1 cellular context compared by ENCODE assay signal in the genomic region with DNA sequence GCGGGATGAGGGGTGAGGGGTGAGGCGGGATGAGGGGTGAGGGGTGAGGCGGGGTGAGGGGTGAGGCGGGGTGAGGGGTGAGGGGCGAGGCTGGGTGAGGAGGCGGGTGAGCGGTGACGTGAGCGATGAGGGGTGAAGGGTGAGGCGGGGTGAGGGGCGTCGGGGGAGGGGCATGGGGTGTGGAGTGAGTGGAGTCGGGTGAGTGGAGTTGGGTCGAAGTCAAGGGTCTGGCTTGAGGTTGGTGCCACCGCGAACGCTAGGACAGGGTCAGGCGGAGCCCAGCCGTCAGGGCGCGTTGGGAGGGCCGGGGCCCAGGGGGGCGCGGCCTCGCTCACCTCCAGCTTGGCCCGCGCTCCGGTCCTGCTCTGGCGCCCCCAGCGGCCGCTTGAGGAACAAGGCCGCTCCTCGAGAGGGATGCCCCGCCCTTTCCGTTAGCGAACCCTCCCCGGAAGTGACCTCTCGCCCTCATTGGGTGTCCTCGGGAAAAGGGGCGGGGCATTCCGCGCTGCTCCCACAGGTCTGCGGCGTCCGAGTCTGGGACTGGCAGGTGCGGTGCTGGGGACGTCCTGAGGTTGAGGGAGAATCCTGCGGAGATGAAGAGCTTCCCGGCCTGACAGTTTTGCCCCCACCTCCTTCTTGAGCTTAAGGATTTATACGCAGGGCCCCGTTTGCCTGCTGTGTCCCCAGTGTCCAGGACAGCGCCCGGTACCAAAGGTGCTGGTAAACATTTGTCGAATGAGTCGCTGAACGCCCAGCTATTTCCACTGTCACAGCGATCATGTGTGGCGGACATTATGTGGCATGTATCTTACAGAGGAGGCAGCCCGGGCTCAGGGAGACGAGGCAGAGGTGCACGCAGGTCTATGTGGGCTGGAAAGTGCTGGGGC.
A peak's percentile ranks its signal among the peaks of the same experiment; 100 is the strongest.
TF ChIP-seq lines count a peak whose summit lies in the region.

Gene SYCE3 (minus strand): TSS at position 397 of the 887 bp plus-strand sequence. CDS start 6,514 bp downstream, outside the sequence.

TF ChIP-seq in SK-N-SH, 30 proteins besides CTCF, POLR2A, EP300 and RAD21 (continued from another document):
- TF ChIP-seq CHD2 (IDR thresholded peaks at IDR 0.05; ENCODE audit: low read length, partially characterized antibody): peak; percentile 55
